ENCODE assay signal across 8 cellular contexts in genomic region chr17:15563375-15563857, GRCh38. TPM values are rescaled to one million over a fixed set of nuclear protein-coding genes. Genes with fewer than 3 reads are reported as not detected.
DNase-seq lines count a peak whose midpoint lies in the region; ATAC-seq and TF ChIP-seq lines count a peak whose summit lies in the region.
"Not testable (repeated sequence)": the region's sequence is repeated elsewhere in the genome, so short reads cannot be mapped to it uniquely, and the experiment has no call there.

TVP23C (minus strand) TSS chr17:15563483; CDS start chr17:15563448, 35 bp downstream.

- H3K4me3 ChIP-seq in OCI-LY1 (ENCODE audit: low read depth, low read length, poor library complexity, severe bottlenecking) (peak within 1 kb of the TSS; percentile 62), endodermal cell (ENCODE audit: low read length) (peak within 1 kb of the TSS; percentile 78)

- H3K9me3 ChIP-seq in OCI-LY1 (ENCODE audit: low read length); endodermal cell (ENCODE audit: control insufficient read depth, low read length): not testable (repeated sequence)

- not testable (repeated sequence) for H3K9me3 Mint-ChIP-seq in endodermal cell

- DNase-seq in C1 segment of cervical spinal cord (lab: John Stamatoyannopoulos, UW): peak in 13 of 14 donors; percentile 7 to 77 (median 64)
- peak; percentile 14 for DNase-seq in activated CD8-positive, alpha-beta memory T cell treated with anti-CD3 and anti-CD28 coated beads, Interleukin-2, amount 50 U/mL, for 1 hour (ENCODE audit: extremely low read depth)
- peak; percentile 98 for DNase-seq in endodermal cell
- peak; percentile 84 to 94 for DNase-seq in lung microvascular endothelial cell (ENCODE audit: low read depth in 2 of 2)
- peak; percentile 45 to 55 for DNase-seq in stimulated activated CD4-positive, alpha-beta T cell treated with anti-CD3 and anti-CD28 coated beads, Interleukin-4, amount 100 ng/mL, for 48 hours (ENCODE audit: low read depth in 2 of 2)

- not testable (repeated sequence) for H3K27me3 Mint-ChIP-seq in endodermal cell (ENCODE audit: insufficient read depth)

- H3K27me3 ChIP-seq in OCI-LY1 (ENCODE audit: insufficient read depth, low read length); endodermal cell (ENCODE audit: control insufficient read depth, insufficient read depth, low read length, poor library complexity, severe bottlenecking): not testable (repeated sequence)

- H3K27ac ChIP-seq in OCI-LY1 (ENCODE audit: low read depth, low read length, poor library complexity, severe bottlenecking): not testable (repeated sequence)
- H3K27ac ChIP-seq in endodermal cell (ENCODE audit: low read depth, low read length): peak within 1 kb of the TSS; percentile 32

- WGBS in endodermal cell (ENCODE audit: insufficient coverage in 1 of 2, insufficient read length in 1 of 2), 2 experiments: 0 to 1% methylated on average over 2 to 46 of the region's 46 CpGs

- H2AFZ ChIP-seq in OCI-LY1 (ENCODE audit: low read length): not testable (repeated sequence)

- H3K36me3 ChIP-seq in OCI-LY1 (ENCODE audit: insufficient read depth, low read length); endodermal cell (ENCODE audit: control insufficient read depth, insufficient read depth, low read length): not testable (repeated sequence)

- not testable (repeated sequence) for H3F3A ChIP-seq in OCI-LY1 (ENCODE audit: insufficient read depth, low read length)

- peak; percentile 74 for ATAC-seq in GM19467 (IDR thresholded peaks at IDR 0.05; ENCODE audit: unreplicated experiment)
- ATAC-seq in HG03558 (IDR thresholded peaks at IDR 0.05; ENCODE audit: extremely low read depth, unreplicated experiment): peak; percentile 59

- H4K20me1 ChIP-seq in OCI-LY1 (ENCODE audit: insufficient read depth, low read length): not testable (repeated sequence)

- peak within 1 kb of the TSS; percentile 97 for H3K27ac Mint-ChIP-seq in endodermal cell

- not testable (repeated sequence) for TF ChIP-seq CTCF in OCI-LY1 (IDR thresholded peaks at IDR 0.05; ENCODE audit: low read length); endodermal cell (conservative IDR thresholded peaks at IDR 0.05)

- H3K4me1 Mint-ChIP-seq in endodermal cell: peaks cover 11% of the 10 kb centered on the region

- peak within 1 kb of the TSS; percentile 83 for H3K4me3 Mint-ChIP-seq in endodermal cell

- H3K9me2 ChIP-seq in OCI-LY1 (ENCODE audit: low read depth, low read length): not testable (repeated sequence)

- not testable (repeated sequence) for H3K79me2 ChIP-seq in OCI-LY1 (ENCODE audit: insufficient read depth, low read length)

- not testable (repeated sequence) for H3K4me1 ChIP-seq in OCI-LY1 (ENCODE audit: insufficient read depth, low read length, severe bottlenecking); endodermal cell (ENCODE audit: control insufficient read depth, insufficient read depth, low read length)

- peaks cover 15% of the 10 kb centered on the region for H3K36me3 Mint-ChIP-seq in endodermal cell (ENCODE audit: low read depth)

- peak within 1 kb of the TSS; percentile 50 for H3K4me2 ChIP-seq in OCI-LY1 (ENCODE audit: low read length)

- peak within 1 kb of the TSS; percentile 45; the same call in 1 of the 2 replicates for H3K9ac ChIP-seq in OCI-LY1 (ENCODE audit: low read length)
- peak within 1 kb of the TSS; percentile 73 for H3K9ac ChIP-seq in endodermal cell (ENCODE audit: extremely low read depth, low read length, poor library complexity, severe bottlenecking)

RNA-seq across cellular contexts. Expression of gene TVP23C, which starts in this region (rescaled TPM):
- 10 to 100 TPM; 30.7 to 73.2 TPM for total RNA-seq in endodermal cell
- polyA plus RNA-seq in endodermal cell (2013, experiment 1 of 2): 13.3 TPM
- 15.6 TPM for polyA plus RNA-seq in endodermal cell (2013, experiment 2 of 2)
- 13.3 and 19.4 TPM in 2 replicates for total RNA-seq in lung microvascular endothelial cell

Comparison
In these comparisons a context has a peak if more than half of its experiments do, and no peak if none do; other contexts are left out.
1. DNase-seq: peak in every context shown above with its lines; median percentile 98 in endodermal cell; 89 in lung microvascular endothelial cell; 64 in C1 segment of cervical spinal cord; 50 in stimulated activated CD4-positive, alpha-beta T cell treated with anti-CD3 and anti-CD28 coated beads, Interleukin-4, amount 100 ng/mL, for 48 hours; 14 in activated CD8-positive, alpha-beta memory T cell treated with anti-CD3 and anti-CD28 coated beads, Interleukin-2, amount 50 U/mL, for 1 hour.